28 cellular contexts compared by ENCODE assay signal in the genomic region with DNA sequence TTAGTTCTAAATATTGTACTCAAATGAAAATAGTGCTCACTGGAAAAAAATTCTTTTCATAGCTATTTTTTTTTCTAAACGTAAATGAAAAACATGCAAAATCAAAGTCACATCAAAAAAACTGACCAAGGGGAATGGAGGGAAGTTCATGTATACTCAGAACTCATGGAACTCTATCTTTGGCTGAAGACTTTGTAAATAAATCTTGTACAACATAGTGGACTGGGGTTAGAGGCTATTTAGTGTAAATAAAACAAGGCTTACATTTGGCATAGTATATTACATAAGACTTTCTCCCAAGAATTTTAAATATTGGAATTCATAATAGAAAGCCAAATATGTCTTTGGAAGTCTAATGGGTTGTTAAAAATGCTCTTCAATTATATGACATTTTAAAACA.
"Had no signal": no experiment of that assay in that cellular context is flagged by ENCODE, and none has a peak within 500 bp of the region (broad histone marks: within the 10 kb centered on the region; RNA-seq: fewer than 3 reads in every experiment).

No MANE protein-coding gene starts in this region.

- H3K36me3 Mint-ChIP-seq: natural killer cell; stimulated activated effector memory CD8-positive, alpha-beta T cell treated with anti-CD3 and anti-CD28 coated beads, Interleukin-12 subunit alpha, Interleukin-12 subunit beta, amount 100 ng/mL, for 72 hours; stimulated activated naive B cell treated with anti-CD40 and anti-IgM and Interleukin-4, amounts not matched to agents 10 μg/mL and 1 μg/mL and 100 μg/mL, for 72 hours had no signal

- H3K4me3 Mint-ChIP-seq: natural killer cell; nephron progenitor cell; neural crest cell; stimulated activated effector memory CD8-positive, alpha-beta T cell treated with anti-CD3 and anti-CD28 coated beads, Interleukin-12 subunit alpha, Interleukin-12 subunit beta, amount 100 ng/mL, for 72 hours; stimulated activated naive B cell treated with anti-CD40 and anti-IgM and Interleukin-4, amounts not matched to agents 10 μg/mL and 1 μg/mL and 100 μg/mL, for 72 hours; stimulated activated naive CD8-positive, alpha-beta T cell treated with anti-CD3 and anti-CD28 coated beads, Interleukin-15, Interleukin-2, amounts not matched to agents 100 ng/mL and 50 ng/mL, for 24 hours had no signal

- H3K4me1 Mint-ChIP-seq: natural killer cell; stimulated activated effector memory CD8-positive, alpha-beta T cell treated with anti-CD3 and anti-CD28 coated beads, Interleukin-12 subunit alpha, Interleukin-12 subunit beta, amount 100 ng/mL, for 72 hours; stimulated activated naive B cell treated with anti-CD40 and anti-IgM and Interleukin-4, amounts not matched to agents 10 μg/mL and 1 μg/mL and 100 μg/mL, for 72 hours had no signal

- H3K36me3 ChIP-seq: neutrophil, right lobe of liver, sigmoid colon, stomach, thoracic aorta, thyroid gland, tibial nerve, upper lobe of left lung, vagina had no signal

- H3K27ac Mint-ChIP-seq: natural killer cell; nephron progenitor cell; progenitor cell of endocrine pancreas; stimulated activated effector memory CD8-positive, alpha-beta T cell treated with anti-CD3 and anti-CD28 coated beads, Interleukin-12 subunit alpha, Interleukin-12 subunit beta, amount 100 ng/mL, for 72 hours; stimulated activated naive B cell treated with anti-CD40 and anti-IgM and Interleukin-4, amounts not matched to agents 10 μg/mL and 1 μg/mL and 100 μg/mL, for 72 hours; stimulated activated naive CD8-positive, alpha-beta T cell treated with anti-CD3 and anti-CD28 coated beads, Interleukin-15, Interleukin-2, amounts not matched to agents 100 ng/mL and 50 ng/mL, for 24 hours had no signal

- H2AFZ ChIP-seq: parathyroid adenoma had no signal

- H3K4me1 ChIP-seq: parathyroid adenoma, psoas muscle, thyroid gland, vagina had no signal

- H3K9me3 ChIP-seq: neutrophil, right lobe of liver, stomach, thoracic aorta, thyroid gland, tibial nerve, upper lobe of left lung, vagina had no signal

- DNase-seq: natural killer cell; nephron progenitor cell; nucleus accumbens; posterior cingulate gyrus; psoas muscle; right cardiac atrium; right lobe of liver; sigmoid colon; small intestine; stimulated activated CD4-positive, alpha-beta T cell treated with anti-CD3 and anti-CD28 coated beads, Interleukin-15, amount 100 ng/mL, for 24 hours; stimulated activated CD4-positive, alpha-beta T cell treated with anti-CD3 and anti-CD28 coated beads, Interleukin-2, amount 100 ng/mL, for 24 hours; stimulated activated CD4-positive, alpha-beta T cell treated with anti-CD3 and anti-CD28 coated beads, Interleukin-2, amount 100 ng/mL, for 48 hours; stimulated activated CD4-positive, alpha-beta T cell treated with anti-CD3 and anti-CD28 coated beads, Interleukin-4, amount 100 ng/mL, for 24 hours; stimulated activated naive B cell treated with anti-CD40 and anti-IgM and Interleukin-4, amounts not matched to agents 10 μg/mL and 1 μg/mL and 100 μg/mL, for 72 hours; stimulated activated naive CD4-positive, alpha-beta T cell treated with Interleukin-2 at 50 U/mL for 16 hours; stomach; thyroid gland; upper lobe of left lung had no signal

- H3K27me3 Mint-ChIP-seq: progenitor cell of endocrine pancreas had no signal

- H3K27me3 ChIP-seq: neutrophil, right lobe of liver, sigmoid colon, stomach, thyroid gland, tibial nerve, upper lobe of left lung, vagina had no signal

- H3K27ac ChIP-seq: neutrophil, parathyroid adenoma, psoas muscle, right lobe of liver, sigmoid colon, stomach, thoracic aorta, thyroid gland, tibial nerve, upper lobe of left lung, vagina had no signal

- H3K4me3 ChIP-seq: psoas muscle, right lobe of liver, sigmoid colon, stomach, thoracic aorta, thyroid gland, tibial nerve, upper lobe of left lung, vagina had no signal

- H3K79me2 ChIP-seq: parathyroid adenoma had no signal

- ATAC-seq: natural killer cell; psoas muscle; right cardiac atrium; stimulated activated effector memory CD8-positive, alpha-beta T cell treated with anti-CD3 and anti-CD28 coated beads, Interleukin-12 subunit alpha, Interleukin-12 subunit beta, amount 100 ng/mL, for 72 hours; stimulated activated naive B cell treated with anti-CD40 and anti-IgM and Interleukin-4, amounts not matched to agents 10 μg/mL and 1 μg/mL and 100 μg/mL, for 72 hours had no signal

- H3K9ac ChIP-seq: parathyroid adenoma had no signal

- FAIRE-seq: small intestine, urothelium cell line had no signal
